Comparison of ENCODE assay signal across 10 cellular contexts in genomic region chr14:61476105-61476736, GRCh38.
DNase-seq lines count a peak whose midpoint lies in the region; ATAC-seq and TF ChIP-seq lines count a peak whose summit lies in the region.
"Had no signal": no experiment of that assay in that cellular context is flagged by ENCODE, and none has a peak within 500 bp of the region (broad histone marks: within the 10 kb centered on the region; RNA-seq: fewer than 3 reads in every experiment).

No MANE protein-coding gene starts in this region.

- H3K4me1 Mint-ChIP-seq in activated naive CD8-positive, alpha-beta T cell treated with anti-CD3 and anti-CD28 coated beads, Interleukin-2, amount 10 ng/mL, durations not matched to agents 7 days and 5 days, result peaks cover 88% of the 10 kb centered on the region

- H3K9me3 Mint-ChIP-seq in activated naive CD8-positive, alpha-beta T cell treated with anti-CD3 and anti-CD28 coated beads, Interleukin-2, amount 10 ng/mL, durations not matched to agents 7 days and 5 days, result no peaks in the 10 kb centered on the region

- H3K9ac ChIP-seq in mucosa of rectum (ENCODE audit: low read depth in 1 of 2, low read length in 2 of 2), result peak overlapping the region in 1 of 2 donors; percentile 52

- H3K4me1 ChIP-seq in mucosa of rectum (ENCODE audit: control insufficient read depth in 2 of 2, insufficient read depth in 2 of 2, low read length in 2 of 2) (peaks cover 23 to 33% of the 10 kb centered on the region in 2 donors), upper lobe of left lung (peaks cover 81 to 90% (median 85%) of the 10 kb centered on the region in 4 donors)

- peak in 1 of 4 donors; percentile 17 for TF ChIP-seq EP300 in upper lobe of left lung (IDR thresholded peaks at IDR 0.05)

- H3K27ac ChIP-seq in mucosa of rectum (ENCODE audit: low read depth in 2 of 2, low read length in 2 of 2), result peak overlapping the region; percentile 75 to 83
- H3K27ac ChIP-seq in upper lobe of left lung, result peak overlapping the region; percentile 84 to 96 (median 92)

- H3K27me3 ChIP-seq in mucosa of rectum (ENCODE audit: control insufficient read depth in 2 of 2, insufficient read depth in 2 of 2, low read length in 2 of 2) (no peaks in the 10 kb centered on the region), upper lobe of left lung (no peaks in the 10 kb centered on the region)

- peaks cover 33% of the 10 kb centered on the region for H3K36me3 Mint-ChIP-seq in activated naive CD8-positive, alpha-beta T cell treated with anti-CD3 and anti-CD28 coated beads, Interleukin-2, amount 10 ng/mL, durations not matched to agents 7 days and 5 days

- TF ChIP-seq CTCF in upper lobe of left lung (IDR thresholded peaks at IDR 0.05), result no peak

- H3K4me3 Mint-ChIP-seq in activated naive CD8-positive, alpha-beta T cell treated with anti-CD3 and anti-CD28 coated beads, Interleukin-2, amount 10 ng/mL, durations not matched to agents 7 days and 5 days, result peak overlapping the region; percentile 82

- H3K27me3 Mint-ChIP-seq in activated naive CD8-positive, alpha-beta T cell treated with anti-CD3 and anti-CD28 coated beads, Interleukin-2, amount 10 ng/mL, durations not matched to agents 7 days and 5 days, result no peaks in the 10 kb centered on the region

- WGBS in upper lobe of left lung, 2 donors, result 73 to 90% methylated on average over 2 of the region's 2 CpGs

- H3K4me3 ChIP-seq in mucosa of rectum (ENCODE audit: low read length in 2 of 2), result no peak overlapping the region
- H3K4me3 ChIP-seq in upper lobe of left lung, result no peak overlapping the region

- H3K27ac Mint-ChIP-seq in activated naive CD8-positive, alpha-beta T cell treated with anti-CD3 and anti-CD28 coated beads, Interleukin-2, amount 10 ng/mL, durations not matched to agents 7 days and 5 days, result peak overlapping the region; percentile 96

- H3K9me3 ChIP-seq in mucosa of rectum (ENCODE audit: control insufficient read depth in 2 of 2, low read length in 2 of 2), result no peaks in the 10 kb centered on the region
- H3K9me3 ChIP-seq in upper lobe of left lung, result no peaks in the 10 kb centered on the region

- no peaks in the 10 kb centered on the region for H3K36me3 ChIP-seq in mucosa of rectum (ENCODE audit: control insufficient read depth in 2 of 2, insufficient read depth in 2 of 2, low read length in 2 of 2)
- no peaks in the 10 kb centered on the region for H3K36me3 ChIP-seq in upper lobe of left lung

- POLR2A ChIA-PET in activated naive CD8-positive, alpha-beta T cell treated with anti-CD3 and anti-CD28 coated beads, Interleukin-2, amount 10 ng/mL, durations not matched to agents 7 days and 5 days (lab: Charles Lee), result interaction anchor here (0.6 to 5.3 kb wide), 10 partner anchors 15 to 1228 kb away, joined by 3 to 30 read pairs (median 4); partner anchors contain the start of genes HIF1A, PPM1A and PRKCH

- no peak for TF ChIP-seq POLR2A in upper lobe of left lung (IDR thresholded peaks at IDR 0.05)

- peak; percentile 60 for DNase-seq in activated effector memory CD4-positive, alpha-beta T cell treated with anti-CD3 and anti-CD28 coated beads, Interleukin-2, amount 50 U/mL, for 16 hours
- DNase-seq in activated effector memory CD4-positive, alpha-beta T cell treated with Interleukin-2 at 50 U/mL for 16 hours, result no peak
- DNase-seq in activated naive CD8-positive, alpha-beta T cell treated with anti-CD3 and anti-CD28 coated beads, Interleukin-2, amount 10 ng/mL, durations not matched to agents 7 days and 5 days, result no peak
- no peak for DNase-seq in upper lobe of left lung
- DNase-seq in NCI-H524 (lab: John Stamatoyannopoulos, UW), result no peak
- no peak for DNase-seq in C1 segment of cervical spinal cord (lab: John Stamatoyannopoulos, UW)
- DNase-seq: GOT3, NCI-H446 treated with DMSO at 0.1 percent for 48 hours had no signal

- peak; percentile 6 for ATAC-seq in activated naive CD8-positive, alpha-beta T cell treated with anti-CD3 and anti-CD28 coated beads, Interleukin-2, amount 10 ng/mL, durations not matched to agents 7 days and 5 days (ENCODE audit: low read depth)
- no peak for ATAC-seq in upper lobe of left lung (ENCODE audit: low FRiP score in 2 of 2)
- no peak for ATAC-seq in GM18520 (IDR thresholded peaks at IDR 0.05; ENCODE audit: unreplicated experiment)
